ENCODE assay signal across 13 cellular contexts in genomic region chr2:86087936-86088850, GRCh38. TPM values are rescaled to one million over a fixed set of nuclear protein-coding genes. Genes with fewer than 3 reads are reported as not detected.
DNase-seq lines count a peak whose midpoint lies in the region; ATAC-seq, FAIRE-seq and TF ChIP-seq lines count a peak whose summit lies in the region.
"Had no signal": no experiment of that assay in that cellular context is flagged by ENCODE, and none has a peak within 500 bp of the region (broad histone marks: within the 10 kb centered on the region; RNA-seq: fewer than 3 reads in every experiment).

No MANE protein-coding gene starts in this region.

- TF ChIP-seq POLR2A in H1 (IDR thresholded peaks at IDR 0.05; ENCODE audit: control extremely low read depth in 1 of 2, low read depth in 2 of 2, low read length in 2 of 2) (no peak), vagina (IDR thresholded peaks at IDR 0.05) (no peak)

- H3K9ac ChIP-seq in H1 (replicated peaks in 1 of 4; ENCODE audit: extremely low read depth in 1 of 4, low read depth in 3 of 4, low read length in 3 of 4): no peak overlapping the region

- H4K91ac ChIP-seq in H1 (replicated peaks; ENCODE audit: insufficient read length, low read length): no peak overlapping the region

- H3K79me1 ChIP-seq in H1 (ENCODE audit: low read depth, low read length): no peaks in the 10 kb centered on the region

- peaks cover 3 to 4% of the 10 kb centered on the region in 2 experiments for H4K20me1 ChIP-seq in H1 (replicated peaks in 1 of 2; ENCODE audit: control insufficient read depth in 1 of 2, insufficient read depth in 2 of 2, low read length in 2 of 2)

- H4K8ac ChIP-seq in H1 (ENCODE audit: extremely low read depth, insufficient read depth, low read length): no peak overlapping the region

- no peak overlapping the region for H4K5ac ChIP-seq in H1 (ENCODE audit: insufficient read length, low read depth, low read length)

- TF ChIP-seq EP300 in H1 (IDR thresholded peaks at IDR 0.05; ENCODE audit: borderline replicate concordance in 1 of 2, low read depth in 2 of 2, low read length in 2 of 2): no peak

- FAIRE-seq in H1 (lab: Jason Lieb, UNC): no peak

- no peak overlapping the region for H3K4me2 ChIP-seq in H1 (ENCODE audit: insufficient read depth in 1 of 2, low read depth in 2 of 2, low read length in 2 of 2)

- no peak overlapping the region for H2BK5ac ChIP-seq in H1 (ENCODE audit: low read depth, low read length)

- no peaks in the 10 kb centered on the region for H3K27me3 ChIP-seq in H1 (replicated peaks in 1 of 4; ENCODE audit: control insufficient read depth in 3 of 4, extremely low read depth in 1 of 4, insufficient read depth in 3 of 4, low read length in 3 of 4)
- H3K27me3 ChIP-seq in vagina: no peaks in the 10 kb centered on the region
- H3K27me3 ChIP-seq: ascending aorta, gastroesophageal sphincter, spleen had no signal

- H3K27me3 Mint-ChIP-seq in activated CD4-positive, alpha-beta T cell treated with anti-CD3 and anti-CD28 coated beads, Interleukin-2, amount 10 ng/mL, durations not matched to agents 24 days and 14 days: no peaks in the 10 kb centered on the region

- H3K27ac ChIP-seq in H1 (ENCODE audit: low read depth, low read length) (no peak overlapping the region), vagina (no peak overlapping the region)
- H3K27ac ChIP-seq: ascending aorta, gastroesophageal sphincter, spleen had no signal

- H3K4me3 Mint-ChIP-seq in activated CD4-positive, alpha-beta T cell treated with anti-CD3 and anti-CD28 coated beads, Interleukin-2, amount 10 ng/mL, durations not matched to agents 24 days and 14 days: no peak overlapping the region

- peak; percentile 28 to 46 (median 38) for TF ChIP-seq CTCF in H1 (IDR thresholded peaks at IDR 0.05; ENCODE audit: control extremely low read depth in 1 of 3, insufficient read depth in 1 of 3, low read depth in 1 of 3, low read length in 3 of 3)
- TF ChIP-seq CTCF in vagina (IDR thresholded peaks at IDR 0.05): no peak

- H3K9me3 Mint-ChIP-seq in activated CD4-positive, alpha-beta T cell treated with anti-CD3 and anti-CD28 coated beads, Interleukin-2, amount 10 ng/mL, durations not matched to agents 24 days and 14 days: no peaks in the 10 kb centered on the region

- peak in 1 of 2 experiments; percentile 29; a peak in 1 of 4 replicates for TF ChIP-seq RAD21 in H1 (IDR thresholded peaks at IDR 0.05 in 1 of 2, conservative IDR thresholded peaks at IDR 0.05 in 1 of 2; ENCODE audit: low read depth in 2 of 2, low read length in 2 of 2)

- H3K4me1 Mint-ChIP-seq in activated CD4-positive, alpha-beta T cell treated with anti-CD3 and anti-CD28 coated beads, Interleukin-2, amount 10 ng/mL, durations not matched to agents 24 days and 14 days: no peaks in the 10 kb centered on the region

- H3K27ac Mint-ChIP-seq in activated CD4-positive, alpha-beta T cell treated with anti-CD3 and anti-CD28 coated beads, Interleukin-2, amount 10 ng/mL, durations not matched to agents 24 days and 14 days: no peak overlapping the region

- H3K4me3 ChIP-seq in H1 (ENCODE audit: extremely low read depth in 1 of 4, insufficient read depth in 2 of 4, low read depth in 3 of 4, low read length in 4 of 4) (no peak overlapping the region), vagina (no peak overlapping the region)
- H3K4me3 ChIP-seq: ascending aorta, gastroesophageal sphincter, spleen had no signal

- WGBS in H1 (ENCODE audit: extremely low coverage in 1 of 2, insufficient coverage in 1 of 2, insufficient read length in 1 of 2, insufficient replicate concordance in 2 of 2, low coverage in 1 of 2, low lambda C conversion rate in 2 of 2, missing lambda C conversion rate in 1 of 2), 2 experiments: 88% methylated on average over 14 of the region's 14 CpGs; no CpG with 5 or more reads in 1 of the 2 experiments

- H2BK120ac ChIP-seq in H1 (replicated peaks; ENCODE audit: low read depth, low read length): no peak overlapping the region

- H3K79me2 ChIP-seq in H1 (ENCODE audit: control insufficient read depth in 1 of 2, insufficient read depth in 2 of 2, low read length in 2 of 2): no peaks in the 10 kb centered on the region

- no peak overlapping the region for H3K56ac ChIP-seq in H1 (replicated peaks; ENCODE audit: insufficient read length, low read depth, low read length)

- CTCF ChIA-PET in H1 (lab: Charles Lee; ENCODE audit: partially characterized antibody): interaction anchor here (0.6 to 4.0 kb wide), 24 partner anchors 8 to 734 kb away, joined by 3 to 27 read pairs (median 5); partner anchors contain the start of genes POLR1A and PTCD3

- no peak overlapping the region for H2AK5ac ChIP-seq in H1 (ENCODE audit: low read depth, low read length)

- H3K36me3 ChIP-seq in H1 (ENCODE audit: control insufficient read depth in 2 of 4, insufficient read depth in 4 of 4, low read length in 3 of 4): peaks cover 11 to 57% (median 34%) of the 10 kb centered on the region in 4 experiments; a peak in 7 of 8 replicates
- peaks cover 0 to 44% of the 10 kb centered on the region in 2 donors for H3K36me3 ChIP-seq in vagina

- no peak overlapping the region for H3K18ac ChIP-seq in H1 (ENCODE audit: extremely low read depth, low read length)

- no peak overlapping the region for H2BK12ac ChIP-seq in H1 (ENCODE audit: low read depth, low read length)

- no peaks in the 10 kb centered on the region for H3K23me2 ChIP-seq in H1 (ENCODE audit: low read depth, low read length)

- H3K9me3 ChIP-seq in H1 (ENCODE audit: insufficient read depth in 2 of 2, low read depth in 1 of 2, low read length in 1 of 2) (no peaks in the 10 kb centered on the region), vagina (no peaks in the 10 kb centered on the region)
- H3K9me3 ChIP-seq: ascending aorta, gastroesophageal sphincter, spleen had no signal

- POLR2A ChIA-PET in H1 (lab: Charles Lee; ENCODE audit: partially characterized antibody): interaction anchor here (0.7 to 2.6 kb wide), 4 partner anchors 18 to 320 kb away, joined by 3 to 16 read pairs (median 5); partner anchors contain the start of genes POLR1A and PTCD3

- intact Hi-C loops in activated CD4-positive, alpha-beta T cell treated with anti-CD3 and anti-CD28 coated beads, Interleukin-2, amount 10 ng/mL, durations not matched to agents 24 days and 14 days (cut with micrococcal nuclease): no loop called here
- intact Hi-C loops in posterior vena cava (cut with DNase I) (no loop called here), vagina (cut with DNase I) (loop anchor here (10.0 kb wide), 1 partner anchor 373 kb away; no protein-coding TSS in a partner anchor)

- no peak overlapping the region for H2BK15ac ChIP-seq in H1 (ENCODE audit: low read length)

- no peak for ATAC-seq in GM18517 (IDR thresholded peaks at IDR 0.05; ENCODE audit: unreplicated experiment)
- ATAC-seq: gastroesophageal sphincter had no signal

- H3K14ac ChIP-seq in H1 (ENCODE audit: insufficient read length): no peak overlapping the region

- peaks cover 47% of the 10 kb centered on the region for H3K36me3 Mint-ChIP-seq in activated CD4-positive, alpha-beta T cell treated with anti-CD3 and anti-CD28 coated beads, Interleukin-2, amount 10 ng/mL, durations not matched to agents 24 days and 14 days (ENCODE audit: low read depth)

- H3K23ac ChIP-seq in H1 (ENCODE audit: insufficient read length): no peak overlapping the region

- no peak overlapping the region for H2AFZ ChIP-seq in H1 (ENCODE audit: low read length)

- no peak overlapping the region for H3K4ac ChIP-seq in H1 (replicated peaks; ENCODE audit: insufficient read length, low read depth, low read length)

- no peaks in the 10 kb centered on the region for H3K4me1 ChIP-seq in H1 (replicated peaks in 1 of 4; ENCODE audit: control insufficient read depth in 3 of 4, insufficient read depth in 4 of 4, low read length in 3 of 4)
- H3K4me1 ChIP-seq in vagina: no peaks in the 10 kb centered on the region
- H3K4me1 ChIP-seq: ascending aorta, gastroesophageal sphincter, spleen had no signal

- DNase-seq in activated CD4-positive, alpha-beta T cell treated with anti-CD3 and anti-CD28 coated beads for 48 hours: peak; percentile 22
- DNase-seq in activated CD4-positive, alpha-beta T cell treated with anti-CD3 and anti-CD28 coated beads, Interleukin-2, amount 10 ng/mL, durations not matched to agents 24 days and 14 days: no peak
- DNase-seq in HuH-7 (ENCODE audit: low spot score) (peak; percentile 36), H1 (ENCODE audit: low read depth in 1 of 2, low spot score in 2 of 2) (no peak), posterior vena cava (ENCODE audit: low spot score) (peak; percentile 72), vagina (ENCODE audit: extremely low spot score in 2 of 2) (no peak), HT-29 (ENCODE audit: low spot score) (no peak)
- DNase-seq: Karpas-422, NCI-H226, spleen had no signal

- H2BK20ac ChIP-seq in H1 (ENCODE audit: low read length): no peak overlapping the region

RNA-seq across cellular contexts. Expression of gene POLR1A, which starts 17.5 kb away (rescaled TPM):
- 66.8 and 73.5 TPM in 2 replicates for total RNA-seq in activated CD4-positive, alpha-beta T cell treated with anti-CD3 and anti-CD28 coated beads, Interleukin-2, amount 10 ng/mL, durations not matched to agents 24 days and 14 days
- 58.1 and 58.2 TPM in 2 replicates for total RNA-seq in H1 (2021; fragmentation: NEBNext Ultra II Directional; extraction: Animal tissue kit (Norgen Biotek cat#: 25700))
- polyA plus RNA-seq in H1 (2011; rRNA removed): 8.9 and 9.6 TPM in 2 replicates
- polyA plus RNA-seq in H1 (2011; cell fraction: cytosol; rRNA removed): 8.3 TPM
- 19.0 TPM for polyA plus RNA-seq in H1 (2011; cell fraction: nucleus; rRNA removed)
- 17.6 to 34.2 TPM (median 28.7 TPM) in 4 replicates for polyA plus RNA-seq in H1 (2012, experiment 1 of 2)
- 5.8 TPM for polyA plus RNA-seq in H1 (2012, experiment 2 of 2)
- polyA plus RNA-seq in H1 (2013, experiment 1 of 2): 11.9 TPM
- 10.2 TPM for polyA plus RNA-seq in H1 (2013, experiment 2 of 2)
- 34.2 and 43.8 TPM in 2 replicates for polyA minus RNA-seq in H1 (2011; rRNA and poly(A)+ RNA removed)
- polyA minus RNA-seq in H1 (2011; cell fraction: cytosol; rRNA and poly(A)+ RNA removed): 66.1 TPM
- polyA minus RNA-seq in H1 (2011; cell fraction: nucleus; rRNA and poly(A)+ RNA removed): 31.5 TPM
- total RNA-seq in posterior vena cava (10 to 100 TPM; 29.8 to 32.3 TPM), vagina (17.2 TPM)
- total RNA-seq in HT-29 (2014; rRNA removed; shearing (Covaris generic)): 21.0 and 23.8 TPM in 2 replicates

RNA-seq across cellular contexts. Expression of gene PTCD3, which starts 17.8 kb away (rescaled TPM):
- 169 and 177 TPM in 2 replicates for total RNA-seq in activated CD4-positive, alpha-beta T cell treated with anti-CD3 and anti-CD28 coated beads, Interleukin-2, amount 10 ng/mL, durations not matched to agents 24 days and 14 days
- total RNA-seq in H1 (2021; fragmentation: NEBNext Ultra II Directional; extraction: Animal tissue kit (Norgen Biotek cat#: 25700)): 191 and 192 TPM in 2 replicates
- 48.0 and 64.3 TPM in 2 replicates for polyA plus RNA-seq in H1 (2011; rRNA removed)
- 68.8 TPM for polyA plus RNA-seq in H1 (2011; cell fraction: cytosol; rRNA removed)
- 137 TPM for polyA plus RNA-seq in H1 (2011; cell fraction: nucleus; rRNA removed)
- polyA plus RNA-seq in H1 (2012, experiment 1 of 2): 55.7 to 98.7 TPM (median 69.8 TPM) in 4 replicates
- polyA plus RNA-seq in H1 (2012, experiment 2 of 2): 6.2 TPM
- 81.8 TPM for polyA plus RNA-seq in H1 (2013, experiment 1 of 2)
- 77.1 TPM for polyA plus RNA-seq in H1 (2013, experiment 2 of 2)
- 106 and 160 TPM in 2 replicates for polyA minus RNA-seq in H1 (2011; rRNA and poly(A)+ RNA removed)
- polyA minus RNA-seq in H1 (2011; cell fraction: cytosol; rRNA and poly(A)+ RNA removed): 69.4 TPM
- 466 TPM for polyA minus RNA-seq in H1 (2011; cell fraction: nucleus; rRNA and poly(A)+ RNA removed)
- total RNA-seq in posterior vena cava: 10 to 100 TPM; 50.7 to 58.5 TPM
- 61.6 TPM for total RNA-seq in vagina
- 50.0 and 72.1 TPM in 2 replicates for total RNA-seq in HT-29 (2014; rRNA removed; shearing (Covaris generic))

Comparison
In these comparisons a context has a peak if more than half of its experiments do, and no peak if none do; other contexts are left out.
1. DNase-seq: peak in activated CD4-positive, alpha-beta T cell treated with anti-CD3 and anti-CD28 coated beads for 48 hours (single experiment), HuH-7 (single experiment) and posterior vena cava (single experiment); none in activated CD4-positive, alpha-beta T cell treated with anti-CD3 and anti-CD28 coated beads, Interleukin-2, amount 10 ng/mL, durations not matched to agents 24 days and 14 days (single experiment), H1 (0 of 2), vagina (0 of 2) and HT-29 (single experiment).
2. CTCF ChIP-seq: peak in H1 (3 of 3); none in vagina (0 of 3).